ENCODE assay signal across 23 cellular contexts in genomic region chr21:41955516-41955915, GRCh38. TPM values are rescaled to one million over a fixed set of nuclear protein-coding genes. Genes with fewer than 3 reads are reported as not detected.
DNase-seq lines count a peak whose midpoint lies in the region; ATAC-seq and TF ChIP-seq lines count a peak whose summit lies in the region.
"Had no signal": no experiment of that assay in that cellular context is flagged by ENCODE, and none has a peak within 500 bp of the region (broad histone marks: within the 10 kb centered on the region; RNA-seq: fewer than 3 reads in every experiment).

No MANE protein-coding gene starts in this region.

- peaks cover 17% of the 10 kb centered on the region for H3K4me1 Mint-ChIP-seq in activated naive CD8-positive, alpha-beta T cell treated with anti-CD3 and anti-CD28 coated beads, Interleukin-2, amount 50 U/mL, for 24 hours
- peaks cover 45% of the 10 kb centered on the region for H3K4me1 Mint-ChIP-seq in nephron

- intact Hi-C loops in testis (cut with DNase I; ENCODE audit: low total_unique reads) = loop anchor here (10.0 kb wide), 1 partner anchor 59 kb away; the partner anchor contains the start of gene ZBTB21

- peaks cover 22% of the 10 kb centered on the region for H4K20me1 ChIP-seq in BLaER1

- no peaks in the 10 kb centered on the region for H3K9me3 ChIP-seq in BLaER1
- H3K9me3 ChIP-seq in testis = no peaks in the 10 kb centered on the region
- H3K9me3 ChIP-seq: gastroesophageal sphincter, right atrium auricular region, stomach had no signal

- no peaks in the 10 kb centered on the region for H3K36me3 Mint-ChIP-seq in activated naive CD8-positive, alpha-beta T cell treated with anti-CD3 and anti-CD28 coated beads, Interleukin-2, amount 50 U/mL, for 24 hours (ENCODE audit: low read depth)
- no peaks in the 10 kb centered on the region for H3K36me3 Mint-ChIP-seq in nephron (ENCODE audit: low read depth)

- H3K27me3 Mint-ChIP-seq in activated naive CD8-positive, alpha-beta T cell treated with anti-CD3 and anti-CD28 coated beads, Interleukin-2, amount 50 U/mL, for 24 hours = peaks cover 21% of the 10 kb centered on the region
- peaks cover 6% of the 10 kb centered on the region for H3K27me3 Mint-ChIP-seq in nephron (ENCODE audit: low read depth)

- no peak overlapping the region for H3K27ac Mint-ChIP-seq in activated naive CD8-positive, alpha-beta T cell treated with anti-CD3 and anti-CD28 coated beads, Interleukin-2, amount 50 U/mL, for 24 hours
- peak overlapping the region; percentile 2 to 30 (median 11) for H3K27ac Mint-ChIP-seq in nephron
- H3K27ac Mint-ChIP-seq: endodermal cell had no signal

- peak overlapping the region; percentile 61 for H3K4me3 Mint-ChIP-seq in activated naive CD8-positive, alpha-beta T cell treated with anti-CD3 and anti-CD28 coated beads, Interleukin-2, amount 50 U/mL, for 24 hours
- peak overlapping the region; percentile 2 to 58 (median 33) for H3K4me3 Mint-ChIP-seq in nephron
- H3K4me3 Mint-ChIP-seq: endodermal cell had no signal

- 0 out of 2 replicates have a peak overlapping the region, but pooled peaks have one; percentile 49 for H3K27ac ChIP-seq in BLaER1
- no peak overlapping the region for H3K27ac ChIP-seq in testis
- H3K27ac ChIP-seq: gastroesophageal sphincter, right atrium auricular region, SJSA1 had no signal

- H3K4me1 ChIP-seq in BLaER1 = peaks cover 64% of the 10 kb centered on the region
- H3K4me1 ChIP-seq in testis = peaks cover 17% of the 10 kb centered on the region

- WGBS in testis, 2 donors = 36 to 72% methylated on average over 10 of the region's 10 CpGs

- H3K9ac ChIP-seq in BLaER1 = 0 out of 2 replicates have a peak overlapping the region, but pooled peaks have one; percentile 6

- ATAC-seq in activated naive CD8-positive, alpha-beta T cell treated with anti-CD3 and anti-CD28 coated beads, Interleukin-2, amount 50 U/mL, for 24 hours = no peak
- ATAC-seq in GM19467 (IDR thresholded peaks at IDR 0.05; ENCODE audit: unreplicated experiment) = no peak
- ATAC-seq: gastroesophageal sphincter had no signal

- DNase-seq in H7 (peak; percentile 38), retina (no peak), testis (no peak)
- no peak for DNase-seq in activated naive CD8-positive, alpha-beta T cell treated with anti-CD3 and anti-CD28 coated beads, Interleukin-2, amount 50 U/mL, for 24 hours
- no peak for DNase-seq in activated effector memory CD4-positive, alpha-beta T cell treated with Interleukin-2 at 50 U/mL for 16 hours
- DNase-seq: ACHN; activated CD4-positive, alpha-beta T cell treated with anti-CD3 and anti-CD28 coated beads, Interleukin-2, amount 50 U/mL, for 1 hour; activated CD8-positive, alpha-beta memory T cell treated with anti-CD3 and anti-CD28 coated beads, Interleukin-2, amount 50 U/mL, for 4 hours; cortex of kidney; Karpas-422; NCI-H1048; NCI-H187 treated with DMSO at 0.1 percent for 48 hours; NCI-H226; NCI-H774; stimulated activated CD4-positive, alpha-beta T cell treated with anti-CD3 and anti-CD28 coated beads, Interleukin-12 subunit alpha, Interleukin-12 subunit beta, amount 100 ng/mL, for 4 hours; stomach had no signal

- TF ChIP-seq POLR2A in testis (IDR thresholded peaks at IDR 0.05) = no peak

- H3K36me3 ChIP-seq in BLaER1 (peaks cover 14% of the 10 kb centered on the region), H7 (replicated peaks; ENCODE audit: control insufficient read depth, insufficient read depth, low read length) (no peaks in the 10 kb centered on the region), testis (ENCODE audit: low read depth, missing control alignments) (no peaks in the 10 kb centered on the region)
- H3K36me3 ChIP-seq: gastroesophageal sphincter, right atrium auricular region, stomach had no signal

- H3K4me3 ChIP-seq in BLaER1 (no peak overlapping the region), H7 (ENCODE audit: insufficient read depth, low read depth, low read length) (no peak overlapping the region), testis (no peak overlapping the region)
- H3K4me3 ChIP-seq: gastroesophageal sphincter, right atrium auricular region, SJSA1, stomach had no signal

- H3K9me3 Mint-ChIP-seq in activated naive CD8-positive, alpha-beta T cell treated with anti-CD3 and anti-CD28 coated beads, Interleukin-2, amount 50 U/mL, for 24 hours = no peaks in the 10 kb centered on the region
- no peaks in the 10 kb centered on the region for H3K9me3 Mint-ChIP-seq in nephron
- H3K9me3 Mint-ChIP-seq: endodermal cell had no signal

- H3K4me2 ChIP-seq in BLaER1 = peak overlapping the region; percentile 99

- no peaks in the 10 kb centered on the region for H3K27me3 ChIP-seq in BLaER1
- H3K27me3 ChIP-seq in H7 (ENCODE audit: control insufficient read depth, insufficient read depth, low read length) = peaks cover 9% of the 10 kb centered on the region
- H3K27me3 ChIP-seq in testis = no peaks in the 10 kb centered on the region
- H3K27me3 ChIP-seq: gastroesophageal sphincter, right atrium auricular region, SJSA1, stomach had no signal

- no peak for TF ChIP-seq CTCF in nephron (IDR thresholded peaks at IDR 0.05; ENCODE audit: unreplicated experiment in 3 of 3)
- TF ChIP-seq CTCF in testis (IDR thresholded peaks at IDR 0.05) = no peak

RNA-seq across cellular contexts. Expression of gene C2CD2, which starts 1.7 kb away (rescaled TPM):
- total RNA-seq in H7 (2014; rRNA removed; shearing (Covaris generic)) = 9.8 and 12.5 TPM in 2 replicates
- total RNA-seq in testis = 10 to 100 TPM; 13.2 to 17.4 TPM
- 8.6 TPM for polyA plus RNA-seq in testis (ENCODE audit: insufficient read depth, low read depth, low replicate concordance)

RNA-seq across cellular contexts. Expression of gene ZBTB21, which starts 54.6 kb away (rescaled TPM):
- 10.2 and 12.1 TPM in 2 replicates for total RNA-seq in H7 (2014; rRNA removed; shearing (Covaris generic))
- total RNA-seq in testis = 10 to 100 TPM; 26.3 to 30.9 TPM
- polyA plus RNA-seq in testis (ENCODE audit: insufficient read depth, low read depth, low replicate concordance) = 18.1 TPM
